Comparison of ENCODE assay signal across 1 cellular context in the genomic region with DNA sequence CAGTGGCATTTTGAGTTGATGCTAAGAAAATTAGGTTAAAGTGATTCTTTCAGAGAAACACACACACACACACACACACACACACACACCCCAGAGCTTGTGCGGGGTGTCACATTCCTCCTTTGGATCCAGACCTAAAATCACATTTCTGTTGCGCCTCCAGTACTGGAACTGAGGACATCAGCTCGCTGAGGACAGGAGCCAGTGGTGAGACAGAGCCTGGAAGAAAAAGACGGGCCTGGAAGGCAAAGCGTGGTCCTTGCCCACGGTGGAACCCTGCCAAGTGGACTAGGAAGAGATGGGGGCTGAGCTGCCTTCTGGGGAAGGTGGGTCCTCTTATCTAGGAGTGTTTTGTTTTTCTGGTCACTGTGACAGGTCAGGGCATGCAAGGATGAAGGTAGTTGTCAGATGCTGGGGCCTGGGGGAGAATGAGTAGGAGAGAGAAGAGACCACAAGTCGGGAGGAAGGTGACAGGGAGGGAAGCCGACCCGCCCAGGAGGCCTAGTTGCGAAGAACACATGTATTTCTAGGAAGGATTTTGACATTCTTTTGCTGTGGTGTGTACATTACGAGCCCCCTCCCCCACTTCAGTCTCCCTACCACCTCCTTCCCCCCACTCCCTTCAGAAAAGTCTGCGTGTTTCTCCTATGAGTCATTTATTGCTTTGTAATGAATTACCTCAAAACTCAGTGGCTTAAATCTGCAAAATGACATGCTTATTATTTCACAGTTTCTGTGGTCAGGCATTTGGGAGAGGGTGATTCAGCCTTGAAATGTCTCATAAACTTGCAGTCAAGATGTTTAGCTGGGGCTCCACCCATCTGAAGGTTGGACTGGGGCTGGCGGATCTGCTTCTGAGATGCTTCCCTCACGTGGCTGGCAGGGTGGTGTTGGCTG.
TF ChIP-seq lines count a peak whose summit lies in the region.

No MANE protein-coding gene starts in this region.

TF ChIP-seq in HEK293, 187 proteins besides CTCF, POLR2A, EP300 and RAD21 (continued from another document):
- TF ChIP-seq GLIS2 (tag by site-specific recombination; IDR thresholded peaks at IDR 0.05) (peak; percentile 85), IKZF3 (tag by site-specific recombination; IDR thresholded peaks at IDR 0.05) (no peak), ZNF112 (tag by site-specific recombination; IDR thresholded peaks at IDR 0.05) (no peak), ZBTB1 (tag by site-specific recombination; IDR thresholded peaks at IDR 0.05) (no peak), ZNF777 (tag by site-specific recombination; IDR thresholded peaks at IDR 0.05; ENCODE audit: borderline replicate concordance) (no peak), KLF8 (tag by site-specific recombination; IDR thresholded peaks at IDR 0.05) (peak; percentile 65; the same call in 1 of the 2 replicates), ZNF76 (tag by site-specific recombination; IDR thresholded peaks at IDR 0.05; ENCODE audit: borderline replicate concordance, low read depth) (no peak), ZBTB21 (tag by site-specific recombination; IDR thresholded peaks at IDR 0.05) (peak; percentile 91), ZNF350 (tag by site-specific recombination; IDR thresholded peaks at IDR 0.05) (no peak), ZNF133 (tag by site-specific recombination; IDR thresholded peaks at IDR 0.05) (no peak), GLIS1 (tag by site-specific recombination; IDR thresholded peaks at IDR 0.05) (peak; percentile 49), ZNF571 (tag by site-specific recombination; IDR thresholded peaks at IDR 0.05) (no peak), ZSCAN23 (tag by site-specific recombination; IDR thresholded peaks at IDR 0.05) (peak; percentile 11; the same call in 1 of the 2 replicates), ZNF146 (tag by site-specific recombination; IDR thresholded peaks at IDR 0.05) (no peak), ZNF214 (tag by site-specific recombination; IDR thresholded peaks at IDR 0.05; ENCODE audit: borderline replicate concordance) (no peak), YY1 (tag by site-specific recombination; IDR thresholded peaks at IDR 0.05) (no peak), ZNF791 (tag by site-specific recombination; IDR thresholded peaks at IDR 0.05) (no peak), ZNF335 (tag by site-specific recombination; conservative IDR thresholded peaks at IDR 0.05) (peak; percentile 19; the same call in 1 of the 2 replicates), KLF16 (tag by site-specific recombination; IDR thresholded peaks at IDR 0.05) (peak; percentile 33; the same call in 1 of the 2 replicates), ZNF529 (tag by site-specific recombination; IDR thresholded peaks at IDR 0.05; ENCODE audit: insufficient replicate concordance) (no peak), KLF9 (tag by site-specific recombination; IDR thresholded peaks at IDR 0.05; ENCODE audit: low read depth) (no peak), TRIM28 (IDR thresholded peaks at IDR 0.05; ENCODE audit: borderline replicate concordance, low read length) (peak; percentile 95; the same call in 1 of the 2 replicates), EGR2 (tag by site-specific recombination; IDR thresholded peaks at IDR 0.05; ENCODE audit: low read depth) (peak; percentile 94), ZNF423 (tag by site-specific recombination; IDR thresholded peaks at IDR 0.05) (no peak), ZNF785 (tag by site-specific recombination; IDR thresholded peaks at IDR 0.05) (no peak), ZNF394 (tag by site-specific recombination; IDR thresholded peaks at IDR 0.05; ENCODE audit: borderline replicate concordance) (peak; percentile 77), ZNF792 (tag by site-specific recombination; IDR thresholded peaks at IDR 0.05) (no peak), ZBTB20 (tag by site-specific recombination; IDR thresholded peaks at IDR 0.05) (0 out of 2 replicates have a peak, but pooled peaks have one; percentile 32), ZEB2 (tag by site-specific recombination; IDR thresholded peaks at IDR 0.05) (peak; percentile 83), PRDM1 (tag by site-specific recombination; IDR thresholded peaks at IDR 0.05) (peak; percentile 29; the same call in 1 of the 2 replicates), ZNF248 (tag by site-specific recombination; IDR thresholded peaks at IDR 0.05) (no peak), ZNF311 (tag by site-specific recombination; IDR thresholded peaks at IDR 0.05; ENCODE audit: borderline replicate concordance) (no peak)
- TF ChIP-seq, protein P1, sequence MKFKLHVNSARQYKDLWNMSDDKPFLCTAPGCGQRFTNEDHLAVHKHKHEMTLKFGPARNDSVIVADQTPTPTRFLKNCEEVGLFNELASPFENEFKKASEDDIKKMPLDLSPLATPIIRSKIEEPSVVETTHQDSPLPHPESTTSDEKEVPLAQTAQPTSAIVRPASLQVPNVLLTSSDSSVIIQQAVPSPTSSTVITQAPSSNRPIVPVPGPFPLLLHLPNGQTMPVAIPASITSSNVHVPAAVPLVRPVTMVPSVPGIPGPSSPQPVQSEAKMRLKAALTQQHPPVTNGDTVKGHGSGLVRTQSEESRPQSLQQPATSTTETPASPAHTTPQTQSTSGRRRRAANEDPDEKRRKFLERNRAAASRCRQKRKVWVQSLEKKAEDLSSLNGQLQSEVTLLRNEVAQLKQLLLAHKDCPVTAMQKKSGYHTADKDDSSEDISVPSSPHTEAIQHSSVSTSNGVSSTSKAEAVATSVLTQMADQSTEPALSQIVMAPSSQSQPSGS (tag by site-specific recombination; IDR thresholded peaks at IDR 0.05; ENCODE audit: low read depth), result no peak
- TF ChIP-seq, protein P2, sequence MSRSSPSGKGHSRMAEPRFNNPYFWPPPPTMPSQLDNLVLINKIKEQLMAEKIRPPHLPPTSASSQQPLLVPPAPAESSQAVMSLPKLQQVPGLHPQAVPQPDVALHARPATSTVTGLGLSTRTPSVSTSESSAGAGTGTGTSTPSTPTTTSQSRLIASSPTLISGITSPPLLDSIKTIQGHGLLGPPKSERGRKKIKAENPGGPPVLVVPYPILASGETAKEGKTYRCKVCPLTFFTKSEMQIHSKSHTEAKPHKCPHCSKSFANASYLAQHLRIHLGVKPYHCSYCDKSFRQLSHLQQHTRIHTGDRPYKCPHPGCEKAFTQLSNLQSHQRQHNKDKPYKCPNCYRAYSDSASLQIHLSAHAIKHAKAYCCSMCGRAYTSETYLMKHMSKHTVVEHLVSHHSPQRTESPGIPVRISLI (tag by site-specific recombination; IDR thresholded peaks at IDR 0.05), result no peak
- TF ChIP-seq, protein P3, sequence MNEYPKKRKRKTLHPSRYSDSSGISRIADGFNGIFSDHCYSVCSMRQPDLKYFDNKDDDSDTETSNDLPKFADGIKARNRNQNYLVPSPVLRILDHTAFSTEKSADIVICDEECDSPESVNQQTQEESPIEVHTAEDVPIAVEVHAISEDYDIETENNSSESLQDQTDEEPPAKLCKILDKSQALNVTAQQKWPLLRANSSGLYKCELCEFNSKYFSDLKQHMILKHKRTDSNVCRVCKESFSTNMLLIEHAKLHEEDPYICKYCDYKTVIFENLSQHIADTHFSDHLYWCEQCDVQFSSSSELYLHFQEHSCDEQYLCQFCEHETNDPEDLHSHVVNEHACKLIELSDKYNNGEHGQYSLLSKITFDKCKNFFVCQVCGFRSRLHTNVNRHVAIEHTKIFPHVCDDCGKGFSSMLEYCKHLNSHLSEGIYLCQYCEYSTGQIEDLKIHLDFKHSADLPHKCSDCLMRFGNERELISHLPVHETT (tag by site-specific recombination; IDR thresholded peaks at IDR 0.05), result peak; percentile 88; the same call in 1 of the 2 replicates
- TF ChIP-seq, protein P4, sequence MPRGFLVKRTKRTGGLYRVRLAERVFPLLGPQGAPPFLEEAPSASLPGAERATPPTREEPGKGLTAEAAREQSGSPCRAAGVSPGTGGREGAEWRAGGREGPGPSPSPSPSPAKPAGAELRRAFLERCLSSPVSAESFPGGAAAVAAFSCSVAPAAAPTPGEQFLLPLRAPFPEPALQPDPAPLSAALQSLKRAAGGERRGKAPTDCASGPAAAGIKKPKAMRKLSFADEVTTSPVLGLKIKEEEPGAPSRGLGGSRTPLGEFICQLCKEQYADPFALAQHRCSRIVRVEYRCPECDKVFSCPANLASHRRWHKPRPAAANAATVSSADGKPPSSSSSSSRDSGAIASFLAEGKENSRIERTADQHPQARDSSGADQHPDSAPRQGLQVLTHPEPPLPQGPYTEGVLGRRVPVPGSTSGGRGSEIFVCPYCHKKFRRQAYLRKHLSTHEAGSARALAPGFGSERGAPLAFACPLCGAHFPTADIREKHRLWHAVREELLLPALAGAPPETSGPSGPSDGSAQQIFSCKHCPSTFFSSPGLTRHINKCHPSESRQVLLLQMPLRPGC (tag by site-specific recombination; IDR thresholded peaks at IDR 0.05), result peak; percentile 81; the same call in 1 of the 2 replicates
